8 cellular contexts compared by ENCODE assay signal in genomic region chr1:192559115-192560006, GRCh38.
DNase-seq lines count a peak whose midpoint lies in the region; ATAC-seq lines count a peak whose summit lies in the region.

No MANE protein-coding gene starts in this region.

- peak; percentile 58 for DNase-seq in SW480 (ENCODE audit: low spot score)
- peak; percentile 61 for DNase-seq in islet precursor cell
- no peak for DNase-seq in germinal center (ENCODE audit: low spot score)
- no peak for DNase-seq in Kasumi-1 (lab: John Stamatoyannopoulos, UW)
- DNase-seq in HuH-7 (ENCODE audit: low spot score) = no peak
- no peak for DNase-seq in UCSD-AML1 (lab: John Stamatoyannopoulos, UW; ENCODE audit: unreplicated experiment)

- ATAC-seq in GM18867 (IDR thresholded peaks at IDR 0.05; ENCODE audit: unreplicated experiment) (peak; percentile 71), HG02852 (IDR thresholded peaks at IDR 0.05; ENCODE audit: unreplicated experiment) (peak; percentile 73)

Comparison
In these comparisons a context has a peak if more than half of its experiments do, and no peak if none do; other contexts are left out.
1. DNase-seq: peak in SW480 (single experiment) and islet precursor cell (single experiment); none in germinal center (single experiment), Kasumi-1 (0 of 2), HuH-7 (single experiment) and UCSD-AML1 (single experiment).